ENCODE assay signal across 21 cellular contexts in genomic region chr14:67449096-67449495, GRCh38.
"Had no signal": no experiment of that assay in that cellular context is flagged by ENCODE, and none has a peak within 500 bp of the region (broad histone marks: within the 10 kb centered on the region; RNA-seq: fewer than 3 reads in every experiment).

No MANE protein-coding gene starts in this region.

- H3K4me3 ChIP-seq: MG63 had no signal

- H3K9me3 ChIP-seq: MG63, SK-N-SH had no signal

- H3K36me3 ChIP-seq: MG63 had no signal

- H3K27me3 ChIP-seq: MG63 had no signal

- H3K27ac ChIP-seq: RWPE1 had no signal

- FAIRE-seq: HepG2, RCC 7860 had no signal

- DNase-seq: IMR-90, Karpas-422, KG1, MG63, NCI-H1092, NCI-H1436, NCI-H187, NCI-H2029, NCI-H2081 treated with DMSO at 0.1 percent for 48 hours, NCI-H2171, NCI-H226, NCI-H446, NCI-H510A, NCI-H524 treated with DMSO at 0.1 percent for 48 hours, NCI-H69, NCI-H774, SHP77, SK-N-SH had no signal
